ENCODE assay signal across 8 cellular contexts in the genomic region with DNA sequence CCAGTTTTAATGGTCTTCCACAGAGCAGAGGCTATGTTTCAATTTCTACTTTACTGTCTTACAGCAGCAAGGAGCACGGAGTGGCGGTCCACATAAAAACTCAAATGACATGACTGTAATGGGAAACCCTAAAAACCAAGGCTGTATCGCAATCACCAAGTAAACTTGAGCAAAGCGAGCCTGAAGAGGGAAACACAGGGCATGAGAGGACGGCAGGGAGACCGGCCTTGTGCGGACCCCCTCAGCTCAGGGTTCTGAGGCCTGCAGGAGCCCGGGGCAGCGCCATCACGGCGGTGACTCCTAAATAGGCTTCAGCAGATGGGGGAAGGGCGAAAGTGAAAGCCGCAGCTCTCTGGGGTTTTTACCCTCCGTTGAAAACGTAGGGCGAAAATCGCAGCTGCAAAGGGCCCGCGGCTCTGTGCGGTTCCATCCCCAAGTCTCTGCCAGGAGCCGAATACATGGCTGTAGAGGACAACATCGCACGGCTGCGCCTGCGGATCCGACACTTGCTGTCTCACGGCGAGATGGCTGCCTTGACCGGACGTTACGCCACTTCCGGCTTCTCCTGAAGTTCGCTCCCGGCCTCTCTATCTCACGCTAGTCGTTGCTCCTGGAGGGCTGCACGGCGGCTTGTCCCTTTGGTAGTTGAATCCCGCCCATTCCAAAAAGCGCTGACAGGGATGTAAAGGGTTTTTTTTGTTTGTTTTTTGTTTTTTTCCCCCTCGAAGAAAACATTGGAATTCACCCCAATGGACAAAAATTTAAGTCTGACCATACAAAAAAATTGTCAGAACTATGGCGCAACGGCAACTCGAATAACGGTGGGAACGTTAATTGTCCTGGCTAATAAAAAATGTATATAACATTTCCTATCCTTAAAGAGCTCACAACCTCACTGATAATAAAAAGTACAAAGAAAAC. TPM values are rescaled to one million over a fixed set of nuclear protein-coding genes. Genes with fewer than 3 reads are reported as not detected.
DNase-seq lines count a peak whose midpoint lies in the region; ATAC-seq and TF ChIP-seq lines count a peak whose summit lies in the region.

A gene (minus strand): TSS at position 543 of the 921 bp plus-strand sequence. CDS start 65 bp downstream, at position 478.

- peak within 1 kb of the TSS; percentile 97 to 99 for H3K4me3 ChIP-seq in duodenal mucosa (ENCODE audit: low read depth in 1 of 2, low read length in 2 of 2)
- peak within 1 kb of the TSS; percentile 87 to 100 (median 91) for H3K4me3 ChIP-seq in liver (ENCODE audit: low read depth in 1 of 3, low read length in 3 of 3)

- DNase-seq in NCI-H82 (lab: John Stamatoyannopoulos, UW): peak; percentile 98
- peak; percentile 85 to 90 for DNase-seq in activated CD4-positive, alpha-beta T cell treated with anti-CD3 and anti-CD28 coated beads, Interleukin-2, amount 50 U/mL, for 48 hours
- DNase-seq in stimulated activated CD4-positive, alpha-beta T cell treated with anti-CD3 and anti-CD28 coated beads, Interleukin-4, amount 100 ng/mL, for 24 hours: peak; percentile 90

- H3K36me3 ChIP-seq in duodenal mucosa (ENCODE audit: control insufficient read depth in 1 of 2, insufficient read depth in 2 of 2, low read length in 2 of 2) (peaks cover 7 to 19% of the 10 kb centered on the region in 2 donors), liver (ENCODE audit: control insufficient read depth in 4 of 4, insufficient read depth in 3 of 4, low read depth in 1 of 4, low read length in 3 of 4) (peaks cover under 1 to 6% (median 6%) of the 10 kb centered on the region in 4 donors)

- H3K27ac ChIP-seq in C4-2B (peak within 1 kb of the TSS; percentile 95), duodenal mucosa (ENCODE audit: low read depth, low read length) (peak within 1 kb of the TSS; percentile 92), liver (ENCODE audit: low read depth in 1 of 2, low read length in 2 of 2) (peak within 1 kb of the TSS; percentile 80 to 98)

- H3K9ac ChIP-seq in duodenal mucosa (ENCODE audit: low read depth in 1 of 2, low read length in 2 of 2) (peak within 1 kb of the TSS; percentile 91 to 96), liver (ENCODE audit: low read depth in 1 of 2, low read length in 2 of 2) (peak within 1 kb of the TSS; percentile 88 to 100)

- TF ChIP-seq RAD21 in liver (IDR thresholded peaks at IDR 0.05): no peak

- H3K9me3 ChIP-seq in duodenal mucosa (ENCODE audit: control insufficient read depth in 1 of 2, low read length in 2 of 2) (no peaks in the 10 kb centered on the region), liver (ENCODE audit: control insufficient read depth in 4 of 4, low read length in 3 of 4) (no peaks in the 10 kb centered on the region)

- ATAC-seq in GM19395 (IDR thresholded peaks at IDR 0.05; ENCODE audit: unreplicated experiment) (peak; percentile 68), HG03558 (IDR thresholded peaks at IDR 0.05; ENCODE audit: extremely low read depth, unreplicated experiment) (peak; percentile 29)

- H3K4me1 ChIP-seq in duodenal mucosa (ENCODE audit: control insufficient read depth in 1 of 2, insufficient read depth in 2 of 2, low read length in 2 of 2): peaks cover 36 to 50% of the 10 kb centered on the region in 2 donors
- peaks cover 5 to 50% (median 42%) of the 10 kb centered on the region in 4 donors for H3K4me1 ChIP-seq in liver (ENCODE audit: control insufficient read depth in 4 of 4, insufficient read depth in 4 of 4, low read length in 3 of 4)

- TF ChIP-seq CTCF in C4-2B (conservative IDR thresholded peaks at IDR 0.05) (no peak), liver (IDR thresholded peaks at IDR 0.05; ENCODE audit: low read depth, low read length, missing input control) (no peak)

- under 1% methylated on average over 46 of the region's 46 CpGs for WGBS in liver

- H3K27me3 ChIP-seq in duodenal mucosa (ENCODE audit: control insufficient read depth in 1 of 2, insufficient read depth in 2 of 2, low read length in 2 of 2) (no peaks in the 10 kb centered on the region), liver (ENCODE audit: control insufficient read depth in 4 of 4, insufficient read depth in 4 of 4, low read length in 3 of 4) (no peaks in the 10 kb centered on the region)

TF ChIP-seq in liver, 16 proteins besides CTCF, POLR2A, EP300 and RAD21:
- no peak for TF ChIP-seq FOXA1 (IDR thresholded peaks at IDR 0.05)
- TF ChIP-seq RXRA (IDR thresholded peaks at IDR 0.05): peak in 1 of 2 donors; percentile 25
- TF ChIP-seq JUND (IDR thresholded peaks at IDR 0.05): no peak
- peak; percentile 96 for TF ChIP-seq YY1 (IDR thresholded peaks at IDR 0.05)
- peak; percentile 57 for TF ChIP-seq TAF1 (conservative IDR thresholded peaks at IDR 0.05)
- no peak for TF ChIP-seq HNF4G (IDR thresholded peaks at IDR 0.05)
- TF ChIP-seq SP1 (IDR thresholded peaks at IDR 0.05): peak; percentile 24
- TF ChIP-seq, protein P1, sequence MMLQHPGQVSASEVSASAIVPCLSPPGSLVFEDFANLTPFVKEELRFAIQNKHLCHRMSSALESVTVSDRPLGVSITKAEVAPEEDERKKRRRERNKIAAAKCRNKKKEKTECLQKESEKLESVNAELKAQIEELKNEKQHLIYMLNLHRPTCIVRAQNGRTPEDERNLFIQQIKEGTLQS (IDR thresholded peaks at IDR 0.05): no peak
- no peak for TF ChIP-seq FOXA2 (IDR thresholded peaks at IDR 0.05)
- TF ChIP-seq, protein P2, sequence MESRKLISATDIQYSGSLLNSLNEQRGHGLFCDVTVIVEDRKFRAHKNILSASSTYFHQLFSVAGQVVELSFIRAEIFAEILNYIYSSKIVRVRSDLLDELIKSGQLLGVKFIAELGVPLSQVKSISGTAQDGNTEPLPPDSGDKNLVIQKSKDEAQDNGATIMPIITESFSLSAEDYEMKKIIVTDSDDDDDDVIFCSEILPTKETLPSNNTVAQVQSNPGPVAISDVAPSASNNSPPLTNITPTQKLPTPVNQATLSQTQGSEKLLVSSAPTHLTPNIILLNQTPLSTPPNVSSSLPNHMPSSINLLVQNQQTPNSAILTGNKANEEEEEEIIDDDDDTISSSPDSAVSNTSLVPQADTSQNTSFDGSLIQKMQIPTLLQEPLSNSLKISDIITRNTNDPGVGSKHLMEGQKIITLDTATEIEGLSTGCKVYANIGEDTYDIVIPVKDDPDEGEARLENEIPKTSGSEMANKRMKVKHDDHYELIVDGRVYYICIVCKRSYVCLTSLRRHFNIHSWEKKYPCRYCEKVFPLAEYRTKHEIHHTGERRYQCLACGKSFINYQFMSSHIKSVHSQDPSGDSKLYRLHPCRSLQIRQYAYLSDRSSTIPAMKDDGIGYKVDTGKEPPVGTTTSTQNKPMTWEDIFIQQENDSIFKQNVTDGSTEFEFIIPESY (IDR thresholded peaks at IDR 0.05): peak; percentile 64
- no peak for TF ChIP-seq NR2F2 (IDR thresholded peaks at IDR 0.05)
- TF ChIP-seq, protein P3, sequence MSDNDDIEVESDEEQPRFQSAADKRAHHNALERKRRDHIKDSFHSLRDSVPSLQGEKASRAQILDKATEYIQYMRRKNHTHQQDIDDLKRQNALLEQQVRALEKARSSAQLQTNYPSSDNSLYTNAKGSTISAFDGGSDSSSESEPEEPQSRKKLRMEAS (IDR thresholded peaks at IDR 0.05): peak; percentile 29
- peak in 1 of 2 donors; percentile 14 for TF ChIP-seq HNF4A (conservative IDR thresholded peaks at IDR 0.05)
- no peak for TF ChIP-seq EGR1 (IDR thresholded peaks at IDR 0.05; ENCODE audit: low read depth in 2 of 2)
- peak; percentile 89 to 96 for TF ChIP-seq GABPA (IDR thresholded peaks at IDR 0.05 in 1 of 2, conservative IDR thresholded peaks at IDR 0.05 in 1 of 2)
- TF ChIP-seq, protein P4, sequence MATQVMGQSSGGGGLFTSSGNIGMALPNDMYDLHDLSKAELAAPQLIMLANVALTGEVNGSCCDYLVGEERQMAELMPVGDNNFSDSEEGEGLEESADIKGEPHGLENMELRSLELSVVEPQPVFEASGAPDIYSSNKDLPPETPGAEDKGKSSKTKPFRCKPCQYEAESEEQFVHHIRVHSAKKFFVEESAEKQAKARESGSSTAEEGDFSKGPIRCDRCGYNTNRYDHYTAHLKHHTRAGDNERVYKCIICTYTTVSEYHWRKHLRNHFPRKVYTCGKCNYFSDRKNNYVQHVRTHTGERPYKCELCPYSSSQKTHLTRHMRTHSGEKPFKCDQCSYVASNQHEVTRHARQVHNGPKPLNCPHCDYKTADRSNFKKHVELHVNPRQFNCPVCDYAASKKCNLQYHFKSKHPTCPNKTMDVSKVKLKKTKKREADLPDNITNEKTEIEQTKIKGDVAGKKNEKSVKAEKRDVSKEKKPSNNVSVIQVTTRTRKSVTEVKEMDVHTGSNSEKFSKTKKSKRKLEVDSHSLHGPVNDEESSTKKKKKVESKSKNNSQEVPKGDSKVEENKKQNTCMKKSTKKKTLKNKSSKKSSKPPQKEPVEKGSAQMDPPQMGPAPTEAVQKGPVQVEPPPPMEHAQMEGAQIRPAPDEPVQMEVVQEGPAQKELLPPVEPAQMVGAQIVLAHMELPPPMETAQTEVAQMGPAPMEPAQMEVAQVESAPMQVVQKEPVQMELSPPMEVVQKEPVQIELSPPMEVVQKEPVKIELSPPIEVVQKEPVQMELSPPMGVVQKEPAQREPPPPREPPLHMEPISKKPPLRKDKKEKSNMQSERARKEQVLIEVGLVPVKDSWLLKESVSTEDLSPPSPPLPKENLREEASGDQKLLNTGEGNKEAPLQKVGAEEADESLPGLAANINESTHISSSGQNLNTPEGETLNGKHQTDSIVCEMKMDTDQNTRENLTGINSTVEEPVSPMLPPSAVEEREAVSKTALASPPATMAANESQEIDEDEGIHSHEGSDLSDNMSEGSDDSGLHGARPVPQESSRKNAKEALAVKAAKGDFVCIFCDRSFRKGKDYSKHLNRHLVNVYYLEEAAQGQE (IDR thresholded peaks at IDR 0.05): no peak

RNA-seq across cellular contexts. Expression of the gene that starts here (rescaled TPM):
- total RNA-seq in liver: 100 to 1,000 TPM; 177 to 184 TPM
- 100 to 1,000 TPM; 191 to 314 TPM for polyA plus RNA-seq in liver

Comparison
In these comparisons a context has a peak if more than half of its experiments do, and no peak if none do; other contexts are left out.
1. Peak in every context shown above with its lines: DNase-seq, ATAC-seq, H3K4me3 ChIP-seq and H3K27ac ChIP-seq.